Comparison of ENCODE assay signal across 8 cellular contexts in the genomic region with DNA sequence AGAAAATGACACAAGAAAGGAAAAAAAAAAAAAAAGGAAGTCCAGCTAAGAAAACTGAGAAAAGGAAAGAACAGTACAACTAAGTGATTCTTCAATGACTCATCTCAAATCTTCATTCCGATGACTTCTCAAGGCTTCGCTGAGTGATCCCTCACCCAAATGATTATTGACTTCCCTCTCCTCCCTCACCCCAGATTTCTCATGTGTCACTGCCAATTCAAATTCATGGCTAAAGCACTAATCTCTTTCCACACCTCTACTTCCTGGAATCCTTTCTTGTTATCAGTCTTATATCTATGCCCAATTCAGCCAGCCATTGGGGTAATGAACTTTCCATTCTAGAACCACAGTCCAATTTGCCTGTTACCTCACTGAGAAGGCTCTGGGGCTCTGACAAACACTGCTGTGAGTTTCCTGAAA. TPM values are rescaled to one million over a fixed set of nuclear protein-coding genes. Genes with fewer than 3 reads are reported as not detected.
DNase-seq lines count a peak whose midpoint lies in the region; ATAC-seq and TF ChIP-seq lines count a peak whose summit lies in the region.

No MANE protein-coding gene starts in this region.

- H3K27me3 ChIP-seq in sigmoid colon (no peaks in the 10 kb centered on the region), esophagus squamous epithelium (no peaks in the 10 kb centered on the region), stomach (no peaks in the 10 kb centered on the region)

- H3K4me3 ChIP-seq in epithelial cell of esophagus (ENCODE audit: low read length) = no peak overlapping the region
- H3K4me3 ChIP-seq in sigmoid colon = no peak overlapping the region
- H3K4me3 ChIP-seq in esophagus squamous epithelium = no peak overlapping the region
- no peak overlapping the region for H3K4me3 ChIP-seq in stomach

- H3K27ac ChIP-seq in sigmoid colon (no peak overlapping the region), esophagus squamous epithelium (peak overlapping the region in 2 of 4 donors; percentile 17 to 62), stomach (peak overlapping the region in 1 of 5 donors; percentile 22)

- TF ChIP-seq POLR2A in sigmoid colon (IDR thresholded peaks at IDR 0.05) (no peak), esophagus squamous epithelium (IDR thresholded peaks at IDR 0.05) (no peak), stomach (IDR thresholded peaks at IDR 0.05) (no peak)

- intact Hi-C loops in sigmoid colon (cut with DNase I) (no loop called here), esophagus squamous epithelium (cut with DNase I) (no loop called here), stomach (cut with DNase I; ENCODE audit: low total_unique reads) (no loop called here)

- TF ChIP-seq EP300 in sigmoid colon (IDR thresholded peaks at IDR 0.05) (no peak), stomach (IDR thresholded peaks at IDR 0.05) (no peak)

- H3K9me3 ChIP-seq in sigmoid colon (no peaks in the 10 kb centered on the region), esophagus squamous epithelium (peaks cover 0 to 5% (median 0%) of the 10 kb centered on the region in 3 donors), stomach (peaks cover 0 to 16% (median 13%) of the 10 kb centered on the region in 4 donors)

- peak; percentile 65 for ATAC-seq in GM21515 (IDR thresholded peaks at IDR 0.05; ENCODE audit: unreplicated experiment)

- WGBS in sigmoid colon, 2 donors = 40 to 42% methylated on average over 2 of the region's 2 CpGs
- 12 to 42% methylated on average over 2 of the region's 2 CpGs for WGBS in esophagus squamous epithelium, 2 donors
- 63 to 82% (median 76%) methylated on average over 2 of the region's 2 CpGs for WGBS in stomach, 5 donors

- TF ChIP-seq CTCF in epithelial cell of esophagus (IDR thresholded peaks at IDR 0.05; ENCODE audit: insufficient read depth, low read depth, low read length, missing control alignments) (no peak), sigmoid colon (IDR thresholded peaks at IDR 0.05) (no peak), esophagus squamous epithelium (IDR thresholded peaks at IDR 0.05) (no peak), stomach (IDR thresholded peaks at IDR 0.05) (no peak)

- DNase-seq in Daoy (ENCODE audit: low read depth) = peak; percentile 72
- DNase-seq in HS-27A (ENCODE audit: low read depth) = peak; percentile 56
- DNase-seq in epithelial cell of esophagus (ENCODE audit: low read depth) = peak; percentile 94
- DNase-seq in stimulated activated naive CD4-positive, alpha-beta T cell (lab: John Stamatoyannopoulos, UW) = no peak
- DNase-seq in sigmoid colon = no peak
- DNase-seq in esophagus squamous epithelium (lab: John Stamatoyannopoulos, UW) = no peak
- no peak for DNase-seq in stomach

- H3K36me3 ChIP-seq in sigmoid colon (no peaks in the 10 kb centered on the region), esophagus squamous epithelium (no peaks in the 10 kb centered on the region), stomach (no peaks in the 10 kb centered on the region)

- H3K4me1 ChIP-seq in sigmoid colon (no peaks in the 10 kb centered on the region), esophagus squamous epithelium (peaks cover 0 to 8% (median 0%) of the 10 kb centered on the region in 3 donors), stomach (no peaks in the 10 kb centered on the region)

RNA-seq across cellular contexts. Expression of gene ABCB11, which starts 7.2 kb away (rescaled TPM):
- not detected in 2 replicates for total RNA-seq in Daoy (2014; rRNA removed; shearing (Covaris generic))
- total RNA-seq in sigmoid colon (under 1 TPM in 2 of 4 donors, not detected in 2; under 0.01 to 0.55 TPM), esophagus squamous epithelium (under 1 TPM in 2 of 4 donors, not detected in 2; 0.18 to 0.68 TPM), stomach (under 1 TPM in 2 of 5 donors, not detected in 3; 0.18 to 0.58 TPM)
- polyA plus RNA-seq in sigmoid colon (under 1 TPM; 0.46 to 0.93 (median 0.60) TPM), stomach (not detected)

RNA-seq across cellular contexts. Expression of gene DHRS9, which starts 31.0 kb away (rescaled TPM):
- 0.39 and 2.5 TPM in 2 replicates for total RNA-seq in Daoy (2014; rRNA removed; shearing (Covaris generic))
- total RNA-seq in sigmoid colon = 1 to 10 TPM in 1 of 4 donors, under 1 TPM in 3; 0.36 to 1.3 (median 0.69) TPM
- polyA plus RNA-seq in sigmoid colon = 100 to 1,000 TPM in 2 of 3 donors, 10 to 100 TPM in 1; 57.1 to 150 (median 107) TPM
- total RNA-seq in esophagus squamous epithelium = 10 to 100 TPM in 3 of 4 donors, 1 to 10 TPM in 1; 2.1 to 19.6 (median 14.3) TPM
- 10 to 100 TPM in 1 of 5 donors, 1 to 10 TPM in 3, not detected in 1; 1.3 to 19.3 (median 5.1) TPM for total RNA-seq in stomach
- polyA plus RNA-seq in stomach = 1 to 10 TPM; 1.6 to 3.5 (median 2.5) TPM

Comparison
In these comparisons a context has a peak if more than half of its experiments do, and no peak if none do; other contexts are left out.
1. DNase-seq: peak in Daoy (single experiment), HS-27A (single experiment) and epithelial cell of esophagus (single experiment); none in stimulated activated naive CD4-positive, alpha-beta T cell (0 of 6), sigmoid colon (single experiment), esophagus squamous epithelium (single experiment) and stomach (single experiment).